In the genomic region with DNA sequence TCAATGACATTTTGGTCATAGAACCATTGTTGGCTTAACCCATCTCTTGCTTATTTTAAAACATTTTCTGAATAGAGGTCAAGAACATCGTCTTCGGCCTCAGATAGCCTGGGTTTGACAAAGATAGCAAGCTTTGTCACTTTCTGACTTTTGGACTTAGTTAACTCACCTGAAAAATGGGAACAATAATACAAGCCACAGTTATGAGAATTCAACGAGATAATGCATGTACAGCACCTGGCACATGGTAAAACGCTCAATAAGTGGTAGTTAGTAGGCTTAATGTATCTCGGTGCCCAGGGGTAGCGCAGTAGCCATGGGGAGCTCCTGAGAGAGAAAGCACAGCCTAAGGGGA, we compare ENCODE assay signal across 8 cellular contexts. TPM values are rescaled to one million over a fixed set of nuclear protein-coding genes. Genes with fewer than 3 reads are reported as not detected.
DNase-seq lines count a peak whose midpoint lies in the region; ATAC-seq and TF ChIP-seq lines count a peak whose summit lies in the region.

No MANE protein-coding gene starts in this region.

- peaks cover 30% of the 10 kb centered on the region for H3K4me1 Mint-ChIP-seq in endodermal cell

- H3K27me3 ChIP-seq in MM.1S (replicated peaks; ENCODE audit: insufficient read depth, low read length) (no peaks in the 10 kb centered on the region), endodermal cell (ENCODE audit: control insufficient read depth, insufficient read depth, low read length, poor library complexity, severe bottlenecking) (no peaks in the 10 kb centered on the region), parathyroid adenoma (ENCODE audit: control insufficient read depth, insufficient read depth, low read length) (no peaks in the 10 kb centered on the region)

- peak overlapping the region; percentile 43; the same call in 1 of the 2 replicates for H3K27ac ChIP-seq in MM.1S (ENCODE audit: low read length)
- peak overlapping the region; percentile 85 for H3K27ac ChIP-seq in endodermal cell (ENCODE audit: low read depth, low read length)
- peak overlapping the region; percentile 50 for H3K27ac ChIP-seq in parathyroid adenoma

- peaks cover 8% of the 10 kb centered on the region for H3K36me3 Mint-ChIP-seq in endodermal cell (ENCODE audit: low read depth)

- DNase-seq in MM.1S (no peak), endodermal cell (no peak), NCI-H2171 (lab: John Stamatoyannopoulos, UW) (no peak), NCI-H2196 treated with DMSO at 0.1 percent for 48 hours (lab: John Stamatoyannopoulos, UW; ENCODE audit: unreplicated experiment) (no peak), epidermal melanocyte (ENCODE audit: insufficient read length, low spot score) (no peak)

- no peaks in the 10 kb centered on the region for H4K20me1 ChIP-seq in MM.1S (ENCODE audit: insufficient read depth, low read length)

- no peaks in the 10 kb centered on the region for H3K9me3 Mint-ChIP-seq in endodermal cell

- no peak for TF ChIP-seq CTCF in MM.1S (IDR thresholded peaks at IDR 0.05; ENCODE audit: low read length)
- no peak for TF ChIP-seq CTCF in endodermal cell (conservative IDR thresholded peaks at IDR 0.05)
- TF ChIP-seq CTCF in parathyroid adenoma (IDR thresholded peaks at IDR 0.05), result no peak

- H3K36me3 ChIP-seq in MM.1S (replicated peaks; ENCODE audit: insufficient read depth, low read length) (0 out of 2 replicates have a peak, but pooled peaks cover 3% of the 10 kb centered on the region), endodermal cell (ENCODE audit: control insufficient read depth, insufficient read depth, low read length) (peaks cover 22% of the 10 kb centered on the region), parathyroid adenoma (ENCODE audit: control insufficient read depth, insufficient read depth, low read length) (no peaks in the 10 kb centered on the region)

- H3K27ac Mint-ChIP-seq in endodermal cell, result peak overlapping the region; percentile 97

- H3K9me2 ChIP-seq in MM.1S (replicated peaks; ENCODE audit: insufficient read depth, low read length), result no peaks in the 10 kb centered on the region

- peak overlapping the region; percentile 84 for H3K4me3 Mint-ChIP-seq in endodermal cell

- peak overlapping the region; percentile 53 for H2AFZ ChIP-seq in MM.1S (ENCODE audit: low read length)
- H2AFZ ChIP-seq in parathyroid adenoma, result peak overlapping the region; percentile 68

- no peaks in the 10 kb centered on the region for H3K9me3 ChIP-seq in MM.1S (replicated peaks; ENCODE audit: insufficient read depth, low read length)
- no peaks in the 10 kb centered on the region for H3K9me3 ChIP-seq in endodermal cell (ENCODE audit: control insufficient read depth, low read length)
- no peaks in the 10 kb centered on the region for H3K9me3 ChIP-seq in parathyroid adenoma (ENCODE audit: control insufficient read depth, low read length)

- 43 to 57% methylated on average over 3 to 6 of the region's 6 CpGs for WGBS in endodermal cell (ENCODE audit: insufficient coverage in 1 of 2, insufficient read length in 1 of 2), 2 experiments

- H3K27me3 Mint-ChIP-seq in endodermal cell (ENCODE audit: insufficient read depth), result no peaks in the 10 kb centered on the region

- ATAC-seq in GM18498 (IDR thresholded peaks at IDR 0.05; ENCODE audit: unreplicated experiment) (peak; percentile 2), GM21423 (IDR thresholded peaks at IDR 0.05; ENCODE audit: unreplicated experiment) (no peak)

- peak overlapping the region; percentile 70 for H3K9ac ChIP-seq in MM.1S (ENCODE audit: low read length)
- H3K9ac ChIP-seq in endodermal cell (ENCODE audit: extremely low read depth, low read length, poor library complexity, severe bottlenecking), result peak overlapping the region; percentile 73
- H3K9ac ChIP-seq in parathyroid adenoma, result no peak overlapping the region

- H3K79me2 ChIP-seq in MM.1S (ENCODE audit: low read length) (peaks cover 88% of the 10 kb centered on the region), parathyroid adenoma (peaks cover 71% of the 10 kb centered on the region)

- H3F3A ChIP-seq in MM.1S (ENCODE audit: insufficient read depth, low read length), result 0 out of 2 replicates have a peak, but pooled peaks cover 8% of the 10 kb centered on the region

- peak overlapping the region; percentile 82 for H3K4me2 ChIP-seq in MM.1S (ENCODE audit: low read depth, low read length)
- H3K4me2 ChIP-seq in parathyroid adenoma (ENCODE audit: low read length), result peak overlapping the region; percentile 86

- H3K4me1 ChIP-seq in MM.1S (ENCODE audit: low read length) (peaks cover 28% of the 10 kb centered on the region), endodermal cell (ENCODE audit: control insufficient read depth, insufficient read depth, low read length) (peaks cover 9% of the 10 kb centered on the region), parathyroid adenoma (peaks cover 22% of the 10 kb centered on the region)

- H3K4me3 ChIP-seq in MM.1S (ENCODE audit: low read length), result peak overlapping the region; percentile 89
- peak overlapping the region; percentile 84 for H3K4me3 ChIP-seq in endodermal cell (ENCODE audit: low read length)
- peak overlapping the region; percentile 65 for H3K4me3 ChIP-seq in parathyroid adenoma (ENCODE audit: low read depth, low read length)

RNA-seq across cellular contexts. Expression of a gene that starts 0.4 kb away (rescaled TPM):
- total RNA-seq in endodermal cell, result 10 to 100 TPM; 55.0 to 67.1 TPM
- polyA plus RNA-seq in endodermal cell (2013, experiment 1 of 2), result 69.5 TPM
- polyA plus RNA-seq in endodermal cell (2013, experiment 2 of 2), result 60.9 TPM

RNA-seq across cellular contexts. Expression of a gene that starts 4.7 kb away (rescaled TPM):
- 10 to 100 TPM; 24.7 to 25.5 TPM for total RNA-seq in endodermal cell
- polyA plus RNA-seq in endodermal cell (2013, experiment 1 of 2), result 41.2 TPM
- polyA plus RNA-seq in endodermal cell (2013, experiment 2 of 2), result 39.2 TPM
